ENCODE assay signal across 9 cellular contexts in genomic region chr12:48980953-48981756, GRCh38.
DNase-seq lines count a peak whose midpoint lies in the region.
"Had no signal": no experiment of that assay in that cellular context is flagged by ENCODE, and none has a peak within 500 bp of the region (broad histone marks: within the 10 kb centered on the region; RNA-seq: fewer than 3 reads in every experiment).

No MANE protein-coding gene starts in this region.

- H3K9ac ChIP-seq in BLaER1 treated with 17β-estradiol and CSF1 and Interleukin-3, amounts not matched to agents 10 nM and 100 nM, result peak overlapping the region in 5 of 11 experiments; percentile 0 to 44 (median 31); a peak in 5 of 22 replicates
- no peak overlapping the region for H3K9ac ChIP-seq in adipocyte (ENCODE audit: low read length)
- H3K9ac ChIP-seq in subcutaneous abdominal adipose tissue (ENCODE audit: low read length in 5 of 5), result peak overlapping the region in 1 of 5 donors; percentile 43

- H3K36me3 ChIP-seq in BLaER1 treated with 17β-estradiol and CSF1 and Interleukin-3, amounts not matched to agents 10 nM and 100 nM, result no peaks in the 10 kb centered on the region
- H3K36me3 ChIP-seq in adipocyte (ENCODE audit: control insufficient read depth, insufficient read depth, low read length, severe bottlenecking) (no peaks in the 10 kb centered on the region), subcutaneous abdominal adipose tissue (ENCODE audit: control insufficient read depth in 5 of 5, insufficient read depth in 5 of 5, low read length in 5 of 5) (no peaks in the 10 kb centered on the region)
- H3K36me3 ChIP-seq: thyroid gland had no signal

- peak overlapping the region; percentile 42 to 66 (median 54) for H3K4me3 ChIP-seq in BLaER1 treated with 17β-estradiol and CSF1 and Interleukin-3, amounts not matched to agents 10 nM and 100 nM
- H3K4me3 ChIP-seq in adipocyte (ENCODE audit: low read length) (no peak overlapping the region), subcutaneous abdominal adipose tissue (ENCODE audit: low read depth in 1 of 5, low read length in 5 of 5) (peak overlapping the region in 4 of 5 donors; percentile 29 to 62 (median 44))

- H3K9me3 ChIP-seq in BLaER1 treated with 17β-estradiol and CSF1 and Interleukin-3, amounts not matched to agents 10 nM and 100 nM (replicated peaks in 1 of 11), result no peaks in the 10 kb centered on the region
- H3K9me3 ChIP-seq in adipocyte (ENCODE audit: control insufficient read depth, low read length), result no peaks in the 10 kb centered on the region
- no peaks in the 10 kb centered on the region for H3K9me3 ChIP-seq in subcutaneous abdominal adipose tissue (ENCODE audit: control insufficient read depth in 5 of 5, low read length in 5 of 5)
- H3K9me3 ChIP-seq: thyroid gland had no signal

- H3K4me1 ChIP-seq in BLaER1 treated with 17β-estradiol and CSF1 and Interleukin-3, amounts not matched to agents 10 nM and 100 nM, result peaks cover 62 to 80% (median 70%) of the 10 kb centered on the region in 10 experiments
- H3K4me1 ChIP-seq in adipocyte (ENCODE audit: control insufficient read depth, insufficient read depth, low read length) (peaks cover 23% of the 10 kb centered on the region), subcutaneous abdominal adipose tissue (ENCODE audit: control insufficient read depth in 5 of 5, insufficient read depth in 5 of 5, low read length in 5 of 5) (peaks cover 12 to 42% (median 41%) of the 10 kb centered on the region in 5 donors)

- peak overlapping the region; percentile 84 to 98 (median 92) for H3K4me2 ChIP-seq in BLaER1 treated with 17β-estradiol and CSF1 and Interleukin-3, amounts not matched to agents 10 nM and 100 nM

- DNase-seq in MV-4-11 (lab: John Stamatoyannopoulos, UW) (peak; percentile 6), adipocyte (ENCODE audit: low read depth) (peak; percentile 47), left kidney (ENCODE audit: low read depth, low spot score) (peak; percentile 66), NCI-H2081 (lab: John Stamatoyannopoulos, UW) (no peak), NCI-H226 (no peak), superior temporal gyrus (ENCODE audit: extremely low spot score) (no peak)

- H3K27me3 ChIP-seq in BLaER1 treated with 17β-estradiol and CSF1 and Interleukin-3, amounts not matched to agents 10 nM and 100 nM, result peaks cover 76 to 94% (median 83%) of the 10 kb centered on the region in 11 experiments
- peaks cover 84% of the 10 kb centered on the region for H3K27me3 ChIP-seq in adipocyte (replicated peaks; ENCODE audit: control insufficient read depth, insufficient read depth, low read length)
- H3K27me3 ChIP-seq in subcutaneous abdominal adipose tissue (ENCODE audit: control insufficient read depth in 5 of 5, insufficient read depth in 4 of 5, low read length in 5 of 5), result peaks cover 48 to 84% (median 66%) of the 10 kb centered on the region in 5 donors

- H4K20me1 ChIP-seq in BLaER1 treated with 17β-estradiol and CSF1 and Interleukin-3, amounts not matched to agents 10 nM and 100 nM, result peaks cover 0 to 80% (median 42%) of the 10 kb centered on the region in 11 experiments; a peak in 20 of 22 replicates

- no peak overlapping the region for H3K27ac ChIP-seq in BLaER1 treated with 17β-estradiol and CSF1 and Interleukin-3, amounts not matched to agents 10 nM and 100 nM
- H3K27ac ChIP-seq in subcutaneous abdominal adipose tissue (ENCODE audit: low read depth, low read length), result no peak overlapping the region
- H3K27ac ChIP-seq: thyroid gland had no signal

Comparison
In these comparisons a context has a peak if more than half of its experiments do, and no peak if none do; other contexts are left out.
1. DNase-seq: peak in MV-4-11 (single experiment), adipocyte (single experiment) and left kidney (single experiment); none in NCI-H2081 (0 of 2), NCI-H226 (single experiment) and superior temporal gyrus (single experiment).